Comparison of ENCODE assay signal across 9 cellular contexts in genomic region chr9:97962575-97962974, GRCh38. TPM values are rescaled to one million over a fixed set of nuclear protein-coding genes. Genes with fewer than 3 reads are reported as not detected.
"Had no signal": no experiment of that assay in that cellular context is flagged by ENCODE, and none has a peak within 500 bp of the region (broad histone marks: within the 10 kb centered on the region; RNA-seq: fewer than 3 reads in every experiment).

No MANE protein-coding gene starts in this region.

- H3K27ac Mint-ChIP-seq: GM23338, H9, IgD-negative memory B cell had no signal

- H2AFZ ChIP-seq: GM23338 had no signal

- H3K27ac ChIP-seq: HL-60 had no signal

- H3K4me3 Mint-ChIP-seq: GM23338, H9, IgD-negative memory B cell had no signal

- DNase-seq: H9, HCEC 1CT, KG1 had no signal

- H3K4me1 Mint-ChIP-seq: IgD-negative memory B cell had no signal

- H3K4me3 ChIP-seq: GM23338 had no signal

- H3K9me3 Mint-ChIP-seq: GM23338, H9, IgD-negative memory B cell had no signal

- H3K4me2 ChIP-seq: GM23338 had no signal

- ATAC-seq: GM23338 had no signal

RNA-seq across cellular contexts. Expression of gene HEMGN, which starts 24.6 kb away (rescaled TPM):
- total RNA-seq: GM23338, H1, H9, HepG2, HT1080 had no signal
- polyA plus RNA-seq: GM23338, H1, HepG2 had no signal
